ENCODE assay signal across 8 cellular contexts in the genomic region with DNA sequence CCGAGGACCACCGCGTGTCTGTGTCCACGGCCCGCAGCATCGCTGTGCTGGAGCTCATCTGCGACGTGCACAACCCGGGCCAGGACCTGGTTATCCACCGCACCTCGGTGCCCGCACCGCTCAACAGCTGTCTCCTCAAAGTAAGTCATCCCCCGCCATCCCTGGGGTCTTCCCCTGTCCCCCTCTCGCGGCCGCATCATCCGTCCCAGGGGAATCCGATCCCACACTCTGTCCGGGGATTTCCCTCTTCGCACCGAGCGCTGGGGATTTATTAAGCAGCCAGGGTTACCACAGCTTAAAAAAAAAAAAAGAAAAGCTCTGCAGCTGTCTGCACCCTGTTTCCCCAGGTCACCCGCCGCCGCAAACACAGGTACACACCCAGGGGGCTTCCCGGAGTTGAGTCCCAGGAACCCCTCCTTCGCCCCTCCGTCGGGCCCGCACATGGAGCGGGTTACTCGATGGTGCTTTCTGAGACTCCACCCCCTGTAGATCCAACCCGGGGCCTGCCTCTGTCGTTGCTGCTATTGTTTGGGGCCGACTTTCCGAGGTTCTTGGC. TPM values are rescaled to one million over a fixed set of nuclear protein-coding genes. Genes with fewer than 3 reads are reported as not detected.
DNase-seq lines count a peak whose midpoint lies in the region; ATAC-seq, FAIRE-seq and TF ChIP-seq lines count a peak whose summit lies in the region.

No MANE protein-coding gene starts in this region.

- no peaks in the 10 kb centered on the region for H3K36me3 Mint-ChIP-seq in CD14-positive monocyte

- no peak for FAIRE-seq in HTR-8/SVneo (lab: Jason Lieb, UNC)

- peak; percentile 28 for ATAC-seq in GM19452 (IDR thresholded peaks at IDR 0.05; ENCODE audit: unreplicated experiment)

- H3K36me3 ChIP-seq in liver (ENCODE audit: control insufficient read depth in 4 of 4, insufficient read depth in 3 of 4, low read depth in 1 of 4, low read length in 3 of 4): peaks cover 0 to 3% (median 0%) of the 10 kb centered on the region in 4 donors

- DNase-seq in CD14-positive monocyte (ENCODE audit: low spot score) (no peak), HT-29 (ENCODE audit: low spot score) (peak; percentile 45), cardiac fibroblast (ENCODE audit: low read depth in 2 of 2) (peak; percentile 26 to 36), HTR-8/SVneo (ENCODE audit: insufficient read length, low spot score) (no peak)
- DNase-seq in stimulated activated CD8-positive, alpha-beta memory T cell treated with anti-CD3 and anti-CD28 coated beads, Interleukin-12 subunit alpha, Interleukin-12 subunit beta, amount 100 ng/mL, for 4 hours (ENCODE audit: low read depth): peak; percentile 20

- H3K4me3 Mint-ChIP-seq in CD14-positive monocyte: peak overlapping the region; percentile 86 to 93

- peak overlapping the region; percentile 3 to 69 for H3K9ac ChIP-seq in liver (ENCODE audit: low read depth in 1 of 2, low read length in 2 of 2)

- TF ChIP-seq CTCF in CD14-positive monocyte (IDR thresholded peaks at IDR 0.05) (no peak), VCaP (conservative IDR thresholded peaks at IDR 0.05) (no peak), cardiac fibroblast (IDR thresholded peaks at IDR 0.05; ENCODE audit: low read depth, low read length) (no peak), liver (IDR thresholded peaks at IDR 0.05; ENCODE audit: low read depth, low read length, missing input control) (no peak)

- no peaks in the 10 kb centered on the region for H3K9me3 ChIP-seq in liver (ENCODE audit: control insufficient read depth in 4 of 4, low read length in 3 of 4)

- no peaks in the 10 kb centered on the region for H3K27me3 Mint-ChIP-seq in CD14-positive monocyte (ENCODE audit: low read depth in 3 of 3)

- no peaks in the 10 kb centered on the region for H3K9me3 Mint-ChIP-seq in CD14-positive monocyte

- peak overlapping the region in 6 of 7 donors; percentile 15 to 97 (median 92) for H3K27ac Mint-ChIP-seq in CD14-positive monocyte

- H3K27ac ChIP-seq in VCaP (peak overlapping the region; percentile 99), liver (ENCODE audit: low read depth in 1 of 2, low read length in 2 of 2) (peak overlapping the region; percentile 92 to 96)

- H3K4me1 ChIP-seq in liver (ENCODE audit: control insufficient read depth in 4 of 4, insufficient read depth in 4 of 4, low read length in 3 of 4): peaks cover 2 to 27% (median 19%) of the 10 kb centered on the region in 4 donors

- H3K4me3 ChIP-seq in cardiac fibroblast (replicated peaks in 1 of 2; ENCODE audit: low read depth in 2 of 2, low read length in 2 of 2) (peak overlapping the region; percentile 95 to 96), liver (ENCODE audit: low read depth in 1 of 3, low read length in 3 of 3) (peak overlapping the region; percentile 86 to 91 (median 88))

- H3K27me3 ChIP-seq in liver (ENCODE audit: control insufficient read depth in 4 of 4, insufficient read depth in 4 of 4, low read length in 3 of 4): no peaks in the 10 kb centered on the region

- intact Hi-C loops in CD14-positive monocyte (cut with micrococcal nuclease): loop anchor here (2.0 to 5.0 kb wide), 2 partner anchors 208 to 594 kb away; a partner anchor contains a TSS

- WGBS in liver: 1% methylated on average over 37 of the region's 37 CpGs

- H3K4me1 Mint-ChIP-seq in CD14-positive monocyte: peaks cover 39% of the 10 kb centered on the region

- TF ChIP-seq RAD21 in liver (IDR thresholded peaks at IDR 0.05): no peak

TF ChIP-seq in liver, 16 proteins besides CTCF, POLR2A, EP300 and RAD21:
- no peak for TF ChIP-seq FOXA2 (IDR thresholded peaks at IDR 0.05)
- TF ChIP-seq, protein P1, sequence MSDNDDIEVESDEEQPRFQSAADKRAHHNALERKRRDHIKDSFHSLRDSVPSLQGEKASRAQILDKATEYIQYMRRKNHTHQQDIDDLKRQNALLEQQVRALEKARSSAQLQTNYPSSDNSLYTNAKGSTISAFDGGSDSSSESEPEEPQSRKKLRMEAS (IDR thresholded peaks at IDR 0.05): no peak
- TF ChIP-seq EGR1 (IDR thresholded peaks at IDR 0.05; ENCODE audit: low read depth in 2 of 2): no peak
- no peak for TF ChIP-seq NR2F2 (IDR thresholded peaks at IDR 0.05)
- no peak for TF ChIP-seq YY1 (IDR thresholded peaks at IDR 0.05)
- no peak for TF ChIP-seq FOXA1 (IDR thresholded peaks at IDR 0.05)
- TF ChIP-seq, protein P2, sequence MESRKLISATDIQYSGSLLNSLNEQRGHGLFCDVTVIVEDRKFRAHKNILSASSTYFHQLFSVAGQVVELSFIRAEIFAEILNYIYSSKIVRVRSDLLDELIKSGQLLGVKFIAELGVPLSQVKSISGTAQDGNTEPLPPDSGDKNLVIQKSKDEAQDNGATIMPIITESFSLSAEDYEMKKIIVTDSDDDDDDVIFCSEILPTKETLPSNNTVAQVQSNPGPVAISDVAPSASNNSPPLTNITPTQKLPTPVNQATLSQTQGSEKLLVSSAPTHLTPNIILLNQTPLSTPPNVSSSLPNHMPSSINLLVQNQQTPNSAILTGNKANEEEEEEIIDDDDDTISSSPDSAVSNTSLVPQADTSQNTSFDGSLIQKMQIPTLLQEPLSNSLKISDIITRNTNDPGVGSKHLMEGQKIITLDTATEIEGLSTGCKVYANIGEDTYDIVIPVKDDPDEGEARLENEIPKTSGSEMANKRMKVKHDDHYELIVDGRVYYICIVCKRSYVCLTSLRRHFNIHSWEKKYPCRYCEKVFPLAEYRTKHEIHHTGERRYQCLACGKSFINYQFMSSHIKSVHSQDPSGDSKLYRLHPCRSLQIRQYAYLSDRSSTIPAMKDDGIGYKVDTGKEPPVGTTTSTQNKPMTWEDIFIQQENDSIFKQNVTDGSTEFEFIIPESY (IDR thresholded peaks at IDR 0.05): no peak
- TF ChIP-seq RXRA (IDR thresholded peaks at IDR 0.05): no peak
- TF ChIP-seq SP1 (IDR thresholded peaks at IDR 0.05): no peak
- no peak for TF ChIP-seq GABPA (IDR thresholded peaks at IDR 0.05 in 1 of 2, conservative IDR thresholded peaks at IDR 0.05 in 1 of 2)
- TF ChIP-seq, protein P3, sequence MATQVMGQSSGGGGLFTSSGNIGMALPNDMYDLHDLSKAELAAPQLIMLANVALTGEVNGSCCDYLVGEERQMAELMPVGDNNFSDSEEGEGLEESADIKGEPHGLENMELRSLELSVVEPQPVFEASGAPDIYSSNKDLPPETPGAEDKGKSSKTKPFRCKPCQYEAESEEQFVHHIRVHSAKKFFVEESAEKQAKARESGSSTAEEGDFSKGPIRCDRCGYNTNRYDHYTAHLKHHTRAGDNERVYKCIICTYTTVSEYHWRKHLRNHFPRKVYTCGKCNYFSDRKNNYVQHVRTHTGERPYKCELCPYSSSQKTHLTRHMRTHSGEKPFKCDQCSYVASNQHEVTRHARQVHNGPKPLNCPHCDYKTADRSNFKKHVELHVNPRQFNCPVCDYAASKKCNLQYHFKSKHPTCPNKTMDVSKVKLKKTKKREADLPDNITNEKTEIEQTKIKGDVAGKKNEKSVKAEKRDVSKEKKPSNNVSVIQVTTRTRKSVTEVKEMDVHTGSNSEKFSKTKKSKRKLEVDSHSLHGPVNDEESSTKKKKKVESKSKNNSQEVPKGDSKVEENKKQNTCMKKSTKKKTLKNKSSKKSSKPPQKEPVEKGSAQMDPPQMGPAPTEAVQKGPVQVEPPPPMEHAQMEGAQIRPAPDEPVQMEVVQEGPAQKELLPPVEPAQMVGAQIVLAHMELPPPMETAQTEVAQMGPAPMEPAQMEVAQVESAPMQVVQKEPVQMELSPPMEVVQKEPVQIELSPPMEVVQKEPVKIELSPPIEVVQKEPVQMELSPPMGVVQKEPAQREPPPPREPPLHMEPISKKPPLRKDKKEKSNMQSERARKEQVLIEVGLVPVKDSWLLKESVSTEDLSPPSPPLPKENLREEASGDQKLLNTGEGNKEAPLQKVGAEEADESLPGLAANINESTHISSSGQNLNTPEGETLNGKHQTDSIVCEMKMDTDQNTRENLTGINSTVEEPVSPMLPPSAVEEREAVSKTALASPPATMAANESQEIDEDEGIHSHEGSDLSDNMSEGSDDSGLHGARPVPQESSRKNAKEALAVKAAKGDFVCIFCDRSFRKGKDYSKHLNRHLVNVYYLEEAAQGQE (IDR thresholded peaks at IDR 0.05): no peak
- no peak for TF ChIP-seq JUND (IDR thresholded peaks at IDR 0.05)
- TF ChIP-seq HNF4A (conservative IDR thresholded peaks at IDR 0.05): no peak

RNA-seq across cellular contexts. Expression of a gene that starts 0.6 kb away (rescaled TPM):
- polyA plus RNA-seq in CD14-positive monocyte: 1 to 10 TPM; 2.1 to 2.7 TPM
- total RNA-seq in HT-29 (2014; rRNA removed; shearing (Covaris generic)): 24.5 and 26.3 TPM in 2 replicates
- total RNA-seq in liver: 1 to 10 TPM; 7.0 to 7.2 TPM
- polyA plus RNA-seq in liver: 1 to 10 TPM; 1.4 to 3.0 TPM

RNA-seq across cellular contexts. Expression of a gene that starts 1.1 kb away (rescaled TPM):
- polyA plus RNA-seq in CD14-positive monocyte (1 to 10 TPM; 1.1 to 1.5 TPM), liver (1 to 10 TPM; 2.5 to 5.0 TPM)
- 15.1 and 19.2 TPM in 2 replicates for total RNA-seq in HT-29 (2014; rRNA removed; shearing (Covaris generic))
- 1 to 10 TPM; 4.0 to 9.6 TPM for total RNA-seq in liver

Comparison
In these comparisons a context has a peak if more than half of its experiments do, and no peak if none do; other contexts are left out.
1. DNase-seq: peak in HT-29 (single experiment), cardiac fibroblast (2 of 2) and stimulated activated CD8-positive, alpha-beta memory T cell treated with anti-CD3 and anti-CD28 coated beads, Interleukin-12 subunit alpha, Interleukin-12 subunit beta, amount 100 ng/mL, for 4 hours (single experiment); none in CD14-positive monocyte (single experiment) and HTR-8/SVneo (single experiment).